In genomic region chr22:20741634-20742581, GRCh38 we compare ENCODE assay signal across 8 cellular contexts.
A peak's percentile ranks its signal among the peaks of the same experiment; 100 is the strongest.
DNase-seq lines count a peak whose midpoint lies in the region; ATAC-seq and TF ChIP-seq lines count a peak whose summit lies in the region.

No MANE protein-coding gene starts in this region.

- ATAC-seq in GM21737 (IDR thresholded peaks at IDR 0.05; ENCODE audit: unreplicated experiment) (no peak), HG02759 (IDR thresholded peaks at IDR 0.05; ENCODE audit: unreplicated experiment) (no peak)

- no peak overlapping the region for H3K4me3 ChIP-seq in AG04449 (ENCODE audit: low read depth, low read length)

- POLR2A ChIA-PET in AG04449 (lab: Yijun Ruan, JAX) (no interaction called here), GM10248 (lab: Yijun Ruan, JAX) (no interaction called here)

- TF ChIP-seq CTCF in AG04449 (IDR thresholded peaks at IDR 0.05; ENCODE audit: insufficient read depth, low read length, missing control alignments) (peak; percentile 35), GM10248 (IDR thresholded peaks at IDR 0.05; ENCODE audit: control extremely low read depth, extremely low read depth, low read depth, missing control alignments) (peak; percentile 31)

- CTCF ChIA-PET in AG04449 (lab: Yijun Ruan, JAX), result interaction anchor here (0.8 to 2.1 kb wide), 12 partner anchors 8 to 324 kb away, joined by 3 to 11 read pairs (median 4); no protein-coding TSS in a partner anchor
- CTCF ChIA-PET in GM10248 (lab: Yijun Ruan, JAX), result interaction anchor here (0.7 to 2.6 kb wide), 21 partner anchors 9 to 348 kb away, joined by 3 to 9 read pairs (median 4); partner anchors contain the start of gene ZNF74

- no peak for DNase-seq in AG04449 (ENCODE audit: low read depth, low spot score)
- DNase-seq in GM10248 (ENCODE audit: extremely low spot score), result peak; percentile 62
- DNase-seq in NCI-H82 treated with DMSO at 0.1 percent for 48 hours (lab: John Stamatoyannopoulos, UW; ENCODE audit: unreplicated experiment), result peak; percentile 16
- peak; percentile 14 for DNase-seq in activated gamma-delta T cell treated with anti-CD3 and anti-CD28 coated beads, Interleukin-2, amount 50 U/mL, for 16 hours (ENCODE audit: low read depth)
- peak; percentile 16 for DNase-seq in iPS DF 4.7 (ENCODE audit: extremely low read depth, low spot score)
- peak; percentile 25 for DNase-seq in stimulated activated CD4-positive, alpha-beta T cell treated with anti-CD3 and anti-CD28 coated beads, Interleukin-4, amount 100 ng/mL, for 1 hour
